Comparison of ENCODE assay signal across 28 cellular contexts in the genomic region with DNA sequence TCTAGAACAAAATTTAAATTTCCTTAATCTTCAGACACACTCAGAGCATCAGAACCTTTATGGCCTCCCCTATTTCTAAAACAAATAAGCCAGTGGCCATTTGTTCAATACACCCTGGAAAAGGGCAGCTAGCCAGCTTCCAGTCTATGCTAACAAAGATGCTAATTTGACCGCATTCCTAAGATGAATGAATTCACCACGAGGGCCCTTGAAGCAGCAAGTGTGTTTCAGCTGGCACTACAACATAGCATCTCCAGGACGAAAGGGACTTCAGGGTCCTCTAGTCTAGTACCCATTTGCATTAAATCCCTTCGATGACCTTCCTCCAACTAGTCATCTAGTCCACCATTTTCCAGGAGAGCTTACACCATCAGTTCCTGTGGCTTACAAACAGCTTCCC. TPM values are rescaled to one million over a fixed set of nuclear protein-coding genes. Genes with fewer than 3 reads are reported as not detected.
DNase-seq lines count a peak whose midpoint lies in the region; ATAC-seq, FAIRE-seq and TF ChIP-seq lines count a peak whose summit lies in the region.
"Had no signal": no experiment of that assay in that cellular context is flagged by ENCODE, and none has a peak within 500 bp of the region (broad histone marks: within the 10 kb centered on the region; RNA-seq: fewer than 3 reads in every experiment).

No MANE protein-coding gene starts in this region.

- H3K79me1 ChIP-seq in IMR-90 (ENCODE audit: low read depth in 1 of 2, low read length in 2 of 2), result no peaks in the 10 kb centered on the region

- H3K36me3 Mint-ChIP-seq in astrocyte (ENCODE audit: low read depth, unreplicated experiment), result no peaks in the 10 kb centered on the region
- H3K36me3 Mint-ChIP-seq in activated naive CD4-positive, alpha-beta T cell treated with anti-CD3 and anti-CD28 coated beads, Interleukin-2, amount 10 ng/mL, durations not matched to agents 7 days and 5 days, result no peaks in the 10 kb centered on the region
- H3K36me3 Mint-ChIP-seq: naive thymus-derived CD8-positive, alpha-beta T cell had no signal

- H3K36me3 ChIP-seq in IMR-90 (ENCODE audit: control insufficient read depth, insufficient read depth, low read length), result no peaks in the 10 kb centered on the region
- no peaks in the 10 kb centered on the region for H3K36me3 ChIP-seq in astrocyte (ENCODE audit: insufficient read depth, low read length)
- H3K36me3 ChIP-seq: BLaER1 treated with 17β-estradiol and CSF1 and Interleukin-3, amounts not matched to agents 10 nM and 100 nM; brain microvascular endothelial cell; heart left ventricle; ovary had no signal

- H4K8ac ChIP-seq in IMR-90 (ENCODE audit: low read depth in 2 of 2, low read length in 2 of 2), result peak overlapping the region in 1 of 2 experiments; percentile 44; a peak in 1 of 4 replicates

- dilution Hi-C loops in IMR-90 (cut with HindIII; ENCODE audit: low sequenced_read_pairs, unreplicated experiment), result no loop called here

- no peak overlapping the region for H2AK9ac ChIP-seq in IMR-90 (replicated peaks; ENCODE audit: low read depth, low read length, poor library complexity)

- H3K4me2 ChIP-seq in IMR-90 (ENCODE audit: low read depth, low read length), result no peak overlapping the region
- H3K4me2 ChIP-seq in astrocyte (ENCODE audit: low read length), result no peak overlapping the region
- H3K4me2 ChIP-seq: BLaER1 treated with 17β-estradiol and CSF1 and Interleukin-3, amounts not matched to agents 10 nM and 100 nM had no signal

- peak overlapping the region; percentile 86 for H2BK120ac ChIP-seq in IMR-90 (ENCODE audit: low read depth, low read length)

- peak overlapping the region; percentile 35 for H2BK20ac ChIP-seq in IMR-90 (ENCODE audit: low read depth, low read length)

- TF ChIP-seq POLR2A in IMR-90 (IDR thresholded peaks at IDR 0.05; ENCODE audit: low read depth, low read length), result no peak

- no peaks in the 10 kb centered on the region for H3K27me3 ChIP-seq in IMR-90 (ENCODE audit: control insufficient read depth, insufficient read depth, low read length)
- H3K27me3 ChIP-seq in astrocyte (ENCODE audit: insufficient read depth, low read length), result no peaks in the 10 kb centered on the region
- H3K27me3 ChIP-seq: BLaER1 treated with 17β-estradiol and CSF1 and Interleukin-3, amounts not matched to agents 10 nM and 100 nM; brain microvascular endothelial cell; heart left ventricle; ovary; testis had no signal

- peaks cover 13% of the 10 kb centered on the region for H3K27me3 Mint-ChIP-seq in astrocyte (ENCODE audit: low read depth, unreplicated experiment)
- H3K27me3 Mint-ChIP-seq in activated naive CD4-positive, alpha-beta T cell treated with anti-CD3 and anti-CD28 coated beads, Interleukin-2, amount 10 ng/mL, durations not matched to agents 7 days and 5 days, result peaks cover 8% of the 10 kb centered on the region
- H3K27me3 Mint-ChIP-seq: activated naive CD8-positive, alpha-beta T cell had no signal

- peak overlapping the region; percentile 13; the same call in 1 of the 2 replicates for H3K18ac ChIP-seq in IMR-90 (ENCODE audit: low read depth, low read length)

- H3K9me3 ChIP-seq in IMR-90 (ENCODE audit: control insufficient read depth, insufficient read depth, low read length), result no peaks in the 10 kb centered on the region
- no peaks in the 10 kb centered on the region for H3K9me3 ChIP-seq in astrocyte (ENCODE audit: insufficient read depth, low read depth, low read length)
- H3K9me3 ChIP-seq: BLaER1 treated with 17β-estradiol and CSF1 and Interleukin-3, amounts not matched to agents 10 nM and 100 nM; heart left ventricle; ovary; testis had no signal

- H3K9ac ChIP-seq in IMR-90 (ENCODE audit: low read depth, low read length) (no peak overlapping the region), astrocyte (ENCODE audit: low read length) (no peak overlapping the region)
- H3K9ac ChIP-seq: BLaER1 treated with 17β-estradiol and CSF1 and Interleukin-3, amounts not matched to agents 10 nM and 100 nM had no signal

- H2BK5ac ChIP-seq in IMR-90 (ENCODE audit: low read depth, low read length, poor library complexity, severe bottlenecking), result peak overlapping the region; percentile 21

- peak overlapping the region; percentile 77; the same call in 2 of the 3 replicates for H2BK15ac ChIP-seq in IMR-90 (ENCODE audit: low read depth, low read length)

- H4K20me1 ChIP-seq in IMR-90 (ENCODE audit: insufficient read depth, low read length) (no peaks in the 10 kb centered on the region), astrocyte (ENCODE audit: insufficient read depth, low read length) (no peaks in the 10 kb centered on the region)
- H4K20me1 ChIP-seq: BLaER1 treated with 17β-estradiol and CSF1 and Interleukin-3, amounts not matched to agents 10 nM and 100 nM had no signal

- FAIRE-seq in astrocyte (lab: Jason Lieb, UNC), result peak; percentile 60
- FAIRE-seq: D721Med, endothelial cell of umbilical vein, islet of Langerhans had no signal

- no TSS peak for BruUV-seq in IMR-90 (replicated peaks; lab: Mats Ljungman, UMichigan)

- no peaks in the 10 kb centered on the region for H3K79me2 ChIP-seq in astrocyte (ENCODE audit: insufficient read depth, low read length)

- H3K23ac ChIP-seq in IMR-90 (ENCODE audit: low read depth, low read length), result no peak overlapping the region

- 100% methylated on average over 1 of the region's 4 CpGs; no CpG with 5 or more reads in 1 of the 2 experiments for WGBS in IMR-90 (ENCODE audit: extremely low coverage in 2 of 2, insufficient read length in 1 of 2), 2 experiments

- no peak for ATAC-seq in IMR-90 (ENCODE audit: low read depth)
- no peak for ATAC-seq in GM18868 (IDR thresholded peaks at IDR 0.05; ENCODE audit: unreplicated experiment)
- ATAC-seq in GM21423 (IDR thresholded peaks at IDR 0.05; ENCODE audit: unreplicated experiment), result no peak
- ATAC-seq: heart left ventricle; naive thymus-derived CD8-positive, alpha-beta T cell; sciatic nerve had no signal

- no peak overlapping the region; the same call in 1 of the 2 replicates for H3K14ac ChIP-seq in IMR-90 (replicated peaks; ENCODE audit: low read depth, low read length)

- peaks cover 22% of the 10 kb centered on the region for H3K4me1 ChIP-seq in IMR-90 (ENCODE audit: control insufficient read depth, insufficient read depth, low read length)
- H3K4me1 ChIP-seq in astrocyte (ENCODE audit: insufficient read depth, low read length), result peaks cover 24% of the 10 kb centered on the region

- CTCF ChIA-PET in IMR-90 (lab: Yijun Ruan, JAX), result interaction anchor here (1.4 to 1.5 kb wide), 2 partner anchors 235 to 249 kb away, joined by 3 to 4 read pairs; no protein-coding TSS in a partner anchor
- CTCF ChIA-PET in activated naive CD4-positive, alpha-beta T cell treated with anti-CD3 and anti-CD28 coated beads, Interleukin-2, amount 10 ng/mL, durations not matched to agents 7 days and 5 days (lab: Charles Lee), result no interaction called here

- intact Hi-C loops in IMR-90 (cut with micrococcal nuclease), result no loop called here

- in situ Hi-C loops in IMR-90 (cut with MboI; ENCODE audit: low sequenced_read_pairs), result no loop called here

- peaks cover 29% of the 10 kb centered on the region for H3K4me1 Mint-ChIP-seq in astrocyte (ENCODE audit: low read depth, unreplicated experiment)
- H3K4me1 Mint-ChIP-seq in activated naive CD4-positive, alpha-beta T cell treated with anti-CD3 and anti-CD28 coated beads, Interleukin-2, amount 10 ng/mL, durations not matched to agents 7 days and 5 days, result peaks cover 6% of the 10 kb centered on the region

- H3K4me3 ChIP-seq in IMR-90 (ENCODE audit: insufficient read depth, low read depth, low read length) (no peak overlapping the region), astrocyte (ENCODE audit: insufficient read depth, low read depth, low read length) (no peak overlapping the region)
- H3K4me3 ChIP-seq: BLaER1 treated with 17β-estradiol and CSF1 and Interleukin-3, amounts not matched to agents 10 nM and 100 nM; heart left ventricle; ovary; testis had no signal

- H4K5ac ChIP-seq in IMR-90 (ENCODE audit: low read depth, low read length), result no peak overlapping the region

- H3K4me3 Mint-ChIP-seq in astrocyte (ENCODE audit: unreplicated experiment), result no peak overlapping the region
- H3K4me3 Mint-ChIP-seq in activated naive CD4-positive, alpha-beta T cell treated with anti-CD3 and anti-CD28 coated beads, Interleukin-2, amount 10 ng/mL, durations not matched to agents 7 days and 5 days, result no peak overlapping the region
- H3K4me3 Mint-ChIP-seq: activated naive CD8-positive, alpha-beta T cell; activated T-helper 1 cell treated with anti-CD3 and anti-CD28 coated beads, Interleukin-12 subunit alpha, Interleukin-12 subunit beta, Interleukin-2, Interleukin-4 antibody, amounts not matched to agents 30 ng/mL and 10 ng/mL and 1 ng/mL, durations not matched to agents 14 hours and 24 hours and 36 hours; naive thymus-derived CD8-positive, alpha-beta T cell had no signal

- TF ChIP-seq CTCF in IMR-90 (conservative IDR thresholded peaks at IDR 0.05; ENCODE audit: low read depth, low read length) (no peak), astrocyte (IDR thresholded peaks at IDR 0.05; ENCODE audit: insufficient read depth, low read depth, low read length) (no peak)

- TF ChIP-seq RAD21 in IMR-90 (IDR thresholded peaks at IDR 0.05; ENCODE audit: low read length), result no peak

- peaks cover 20% of the 10 kb centered on the region for H3K9me1 ChIP-seq in IMR-90 (ENCODE audit: insufficient read depth, low read length)

- DNase-seq in DMS79 (lab: John Stamatoyannopoulos, UW) (peak; percentile 97), IMR-90 (peak; percentile 12), astrocyte (ENCODE audit: low read depth) (peak; percentile 56), kidney tubule cell (ENCODE audit: low spot score) (peak; percentile 28), NCI-H1092 treated with DMSO at 0.1 percent for 48 hours (lab: John Stamatoyannopoulos, UW) (no peak)
- no peak for DNase-seq in activated naive CD4-positive, alpha-beta T cell treated with anti-CD3 and anti-CD28 coated beads, Interleukin-2, amount 10 ng/mL, durations not matched to agents 7 days and 5 days
- DNase-seq: brain microvascular endothelial cell; cortex of kidney; GDM1; heart left ventricle; Karpas-422; naive thymus-derived CD8-positive, alpha-beta T cell; NCI-H1048; NCI-H524; ovary; Right ventricle myocardium superior; SW 1271; testis had no signal

- no peak overlapping the region for H2AFZ ChIP-seq in IMR-90 (replicated peaks; ENCODE audit: low read length, poor library complexity)
- no peak overlapping the region for H2AFZ ChIP-seq in astrocyte (ENCODE audit: low read depth, low read length)

- H3K4ac ChIP-seq in IMR-90 (ENCODE audit: low read depth, low read length), result peak overlapping the region; percentile 42

- no peak overlapping the region for H3K27ac Mint-ChIP-seq in astrocyte (ENCODE audit: unreplicated experiment)
- no peak overlapping the region for H3K27ac Mint-ChIP-seq in activated naive CD4-positive, alpha-beta T cell treated with anti-CD3 and anti-CD28 coated beads, Interleukin-2, amount 10 ng/mL, durations not matched to agents 7 days and 5 days
- H3K27ac Mint-ChIP-seq: activated naive CD8-positive, alpha-beta T cell; activated T-helper 1 cell treated with anti-CD3 and anti-CD28 coated beads, Interleukin-12 subunit alpha, Interleukin-12 subunit beta, Interleukin-2, Interleukin-4 antibody, amounts not matched to agents 30 ng/mL and 10 ng/mL and 1 ng/mL, durations not matched to agents 14 hours and 24 hours and 36 hours; naive thymus-derived CD8-positive, alpha-beta T cell had no signal

- H3K56ac ChIP-seq in IMR-90 (ENCODE audit: extremely low read depth, insufficient read depth, low read length), result no peak overlapping the region; the same call in 1 of the 2 replicates

- H4K91ac ChIP-seq in IMR-90 (ENCODE audit: insufficient read depth, low read depth, low read length), result peak overlapping the region; percentile 51

- H3K27ac ChIP-seq in IMR-90 (ENCODE audit: insufficient read depth, low read length) (no peak overlapping the region), astrocyte (ENCODE audit: low read depth, low read length) (no peak overlapping the region)
- H3K27ac ChIP-seq: BLaER1 treated with 17β-estradiol and CSF1 and Interleukin-3, amounts not matched to agents 10 nM and 100 nM; brain microvascular endothelial cell; heart left ventricle; ovary; testis had no signal

- POLR2A ChIA-PET in IMR-90 (lab: Charles Lee; ENCODE audit: unreplicated experiment), result no interaction called here

- peak overlapping the region; percentile 52 for H2AK5ac ChIP-seq in IMR-90 (ENCODE audit: low read depth, low read length)

- no peaks in the 10 kb centered on the region for H3K9me3 Mint-ChIP-seq in astrocyte (ENCODE audit: unreplicated experiment)
- H3K9me3 Mint-ChIP-seq in activated naive CD4-positive, alpha-beta T cell treated with anti-CD3 and anti-CD28 coated beads, Interleukin-2, amount 10 ng/mL, durations not matched to agents 7 days and 5 days, result no peaks in the 10 kb centered on the region
- H3K9me3 Mint-ChIP-seq: activated T-helper 1 cell treated with anti-CD3 and anti-CD28 coated beads, Interleukin-12 subunit alpha, Interleukin-12 subunit beta, Interleukin-2, Interleukin-4 antibody, amounts not matched to agents 30 ng/mL and 10 ng/mL and 1 ng/mL, durations not matched to agents 14 hours and 24 hours and 36 hours; naive thymus-derived CD8-positive, alpha-beta T cell had no signal

RNA-seq across cellular contexts. Expression of gene KRT37, which starts 11.0 kb away (rescaled TPM):
- total RNA-seq in IMR-90 (2012; rRNA removed), result not detected in 2 replicates
- not detected in 2 replicates for polyA plus RNA-seq in IMR-90 (2012; rRNA removed)
- not detected in 2 replicates for polyA plus RNA-seq in IMR-90 (2012; cell fraction: cytosol; rRNA removed)
- polyA plus RNA-seq in IMR-90 (2012; cell fraction: nucleus; rRNA removed; ENCODE audit: low replicate concordance), result not detected in 2 replicates
- not detected in 2 replicates for total RNA-seq in astrocyte
- total RNA-seq: activated T-helper 1 cell treated with anti-CD3 and anti-CD28 coated beads, Interleukin-12 subunit alpha, Interleukin-12 subunit beta, Interleukin-2, Interleukin-4 antibody, amounts not matched to agents 30 ng/mL and 10 ng/mL and 1 ng/mL, durations not matched to agents 14 hours and 24 hours and 36 hours; endothelial cell of umbilical vein; heart left ventricle; HT-29; naive thymus-derived CD8-positive, alpha-beta T cell; ovary; Right ventricle myocardium superior; sciatic nerve; testis had no signal
- polyA plus RNA-seq: endothelial cell of umbilical vein; heart left ventricle; naive thymus-derived CD8-positive, alpha-beta T cell; ovary had no signal

RNA-seq across cellular contexts. Expression of gene KRT31, which starts 15.9 kb away (rescaled TPM):
- not detected in 2 replicates for total RNA-seq in IMR-90 (2012; rRNA removed)
- polyA plus RNA-seq in IMR-90 (2012; rRNA removed), result 0.05 TPM in 1 of 2 replicates, not detected in the other
- not detected in 2 replicates for polyA plus RNA-seq in IMR-90 (2012; cell fraction: cytosol; rRNA removed)
- 0.07 and 0.08 TPM in 2 replicates for polyA plus RNA-seq in IMR-90 (2012; cell fraction: nucleus; rRNA removed; ENCODE audit: low replicate concordance)
- total RNA-seq in astrocyte, result not detected in 2 replicates
- total RNA-seq: activated T-helper 1 cell treated with anti-CD3 and anti-CD28 coated beads, Interleukin-12 subunit alpha, Interleukin-12 subunit beta, Interleukin-2, Interleukin-4 antibody, amounts not matched to agents 30 ng/mL and 10 ng/mL and 1 ng/mL, durations not matched to agents 14 hours and 24 hours and 36 hours; endothelial cell of umbilical vein; heart left ventricle; HT-29; naive thymus-derived CD8-positive, alpha-beta T cell; ovary; Right ventricle myocardium superior; sciatic nerve had no signal
- polyA plus RNA-seq: endothelial cell of umbilical vein; heart left ventricle; naive thymus-derived CD8-positive, alpha-beta T cell; ovary had no signal

RNA-seq across cellular contexts. Expression of gene KRT38, which starts 27.4 kb away (rescaled TPM):
- total RNA-seq in IMR-90 (2012; rRNA removed) (not detected in 2 replicates), astrocyte (not detected in 2 replicates)
- polyA plus RNA-seq in IMR-90 (2012; rRNA removed), result 0.04 and 0.09 TPM in 2 replicates
- polyA plus RNA-seq in IMR-90 (2012; cell fraction: cytosol; rRNA removed), result 0.04 and 0.09 TPM in 2 replicates
- 0.02 and 0.03 TPM in 2 replicates for polyA plus RNA-seq in IMR-90 (2012; cell fraction: nucleus; rRNA removed; ENCODE audit: low replicate concordance)
- total RNA-seq: activated T-helper 1 cell treated with anti-CD3 and anti-CD28 coated beads, Interleukin-12 subunit alpha, Interleukin-12 subunit beta, Interleukin-2, Interleukin-4 antibody, amounts not matched to agents 30 ng/mL and 10 ng/mL and 1 ng/mL, durations not matched to agents 14 hours and 24 hours and 36 hours; endothelial cell of umbilical vein; heart left ventricle; HT-29; naive thymus-derived CD8-positive, alpha-beta T cell; ovary; Right ventricle myocardium superior; sciatic nerve; testis had no signal
- polyA plus RNA-seq: endothelial cell of umbilical vein; heart left ventricle; naive thymus-derived CD8-positive, alpha-beta T cell; ovary had no signal

RNA-seq across cellular contexts. Expression of gene KRT34, which starts 31.2 kb away (rescaled TPM):
- total RNA-seq in IMR-90 (2012; rRNA removed), result 3.6 and 3.9 TPM in 2 replicates
- polyA plus RNA-seq in IMR-90 (2012; rRNA removed), result 3.4 and 4.2 TPM in 2 replicates
- 1.6 and 2.5 TPM in 2 replicates for polyA plus RNA-seq in IMR-90 (2012; cell fraction: cytosol; rRNA removed)
- 1.4 and 3.1 TPM in 2 replicates for polyA plus RNA-seq in IMR-90 (2012; cell fraction: nucleus; rRNA removed; ENCODE audit: low replicate concordance)
- total RNA-seq in astrocyte, result not detected in 2 replicates
- total RNA-seq: activated T-helper 1 cell treated with anti-CD3 and anti-CD28 coated beads, Interleukin-12 subunit alpha, Interleukin-12 subunit beta, Interleukin-2, Interleukin-4 antibody, amounts not matched to agents 30 ng/mL and 10 ng/mL and 1 ng/mL, durations not matched to agents 14 hours and 24 hours and 36 hours; endothelial cell of umbilical vein; heart left ventricle; HT-29; naive thymus-derived CD8-positive, alpha-beta T cell; ovary; Right ventricle myocardium superior; sciatic nerve had no signal
- polyA plus RNA-seq: endothelial cell of umbilical vein; heart left ventricle; naive thymus-derived CD8-positive, alpha-beta T cell; ovary had no signal

RNA-seq across cellular contexts. Expression of gene KRT33B, which starts 43.7 kb away (rescaled TPM):
- total RNA-seq in IMR-90 (2012; rRNA removed), result 0.18 and 0.28 TPM in 2 replicates
- polyA plus RNA-seq in IMR-90 (2012; rRNA removed), result 0.14 and 0.22 TPM in 2 replicates
- polyA plus RNA-seq in IMR-90 (2012; cell fraction: cytosol; rRNA removed), result 0.19 and 0.22 TPM in 2 replicates
- polyA plus RNA-seq in IMR-90 (2012; cell fraction: nucleus; rRNA removed; ENCODE audit: low replicate concordance), result 0.25 TPM in 1 of 2 replicates, not detected in the other
- total RNA-seq in astrocyte, result not detected in 2 replicates
- total RNA-seq: activated T-helper 1 cell treated with anti-CD3 and anti-CD28 coated beads, Interleukin-12 subunit alpha, Interleukin-12 subunit beta, Interleukin-2, Interleukin-4 antibody, amounts not matched to agents 30 ng/mL and 10 ng/mL and 1 ng/mL, durations not matched to agents 14 hours and 24 hours and 36 hours; endothelial cell of umbilical vein; heart left ventricle; HT-29; naive thymus-derived CD8-positive, alpha-beta T cell; ovary; Right ventricle myocardium superior; sciatic nerve had no signal
- polyA plus RNA-seq: endothelial cell of umbilical vein; heart left ventricle; naive thymus-derived CD8-positive, alpha-beta T cell; ovary had no signal

Comparison
In these comparisons a context has a peak if more than half of its experiments do, and no peak if none do; other contexts are left out.
1. DNase-seq: peak in DMS79 (single experiment), IMR-90 (single experiment), astrocyte (single experiment) and kidney tubule cell (single experiment); none in NCI-H1092 treated with DMSO at 0.1 percent for 48 hours (single experiment) and activated naive CD4-positive, alpha-beta T cell treated with anti-CD3 and anti-CD28 coated beads, Interleukin-2, amount 10 ng/mL, durations not matched to agents 7 days and 5 days (single experiment).